In the genomic region with DNA sequence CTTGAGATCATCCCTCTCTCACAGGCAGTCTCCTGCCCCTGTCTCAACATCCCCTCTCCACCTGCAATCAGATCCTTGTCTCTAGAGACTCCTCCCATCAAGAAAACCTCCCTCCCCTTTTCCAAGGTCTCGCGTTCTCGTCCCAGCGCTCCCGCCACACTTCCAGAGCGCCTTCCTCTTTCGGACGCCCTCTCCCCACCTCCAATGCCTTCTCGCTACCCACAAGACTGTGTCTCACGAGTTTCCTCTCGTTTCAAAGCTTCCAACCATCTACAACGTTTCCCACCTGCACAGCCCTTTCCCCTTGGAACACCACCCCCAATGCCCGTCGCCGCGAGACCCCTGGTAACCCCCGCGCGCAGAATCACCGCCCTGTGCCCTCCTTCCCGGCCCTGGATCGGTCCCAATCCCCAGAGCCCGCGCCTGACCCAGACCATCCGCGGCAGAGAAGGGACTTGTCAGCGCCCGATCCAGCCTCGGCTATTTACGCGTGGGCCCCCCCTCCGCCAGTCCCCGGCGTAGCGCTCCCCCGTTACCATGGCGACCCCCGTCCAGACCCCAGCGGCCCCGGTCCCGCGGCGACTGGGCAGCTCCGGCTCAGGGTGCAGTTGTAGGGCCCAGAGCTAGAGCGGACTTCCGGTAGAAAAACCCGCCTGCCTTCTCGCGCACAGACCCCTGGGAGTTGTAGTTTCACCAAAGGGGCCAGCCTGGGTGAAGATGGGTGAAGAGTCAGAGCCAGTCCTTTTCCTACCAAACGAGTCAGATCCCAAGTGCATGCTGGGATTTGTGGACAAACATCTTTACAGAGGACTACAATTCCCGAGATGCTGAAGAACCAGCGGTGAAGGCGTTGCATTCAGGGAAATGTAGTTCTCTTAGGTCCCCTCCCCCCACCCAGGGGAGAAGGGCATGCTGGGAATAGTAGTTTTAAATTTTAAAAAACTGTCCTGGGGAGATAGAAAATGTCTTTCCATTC, we compare ENCODE assay signal across 8 cellular contexts.
A peak's percentile ranks its signal among the peaks of the same experiment; 100 is the strongest.
DNase-seq lines count a peak whose midpoint lies in the region; ATAC-seq and TF ChIP-seq lines count a peak whose summit lies in the region.

A gene (minus strand): TSS at position 619 of the 976 bp plus-strand sequence. CDS start 80 bp downstream, at position 539.

- no peak for TF ChIP-seq CTCF in MM.1S (IDR thresholded peaks at IDR 0.05; ENCODE audit: low read length)
- TF ChIP-seq CTCF in nephron progenitor cell (IDR thresholded peaks at IDR 0.05), result no peak

- H3K79me2 ChIP-seq in MM.1S (ENCODE audit: low read length), result peaks cover 26% of the 10 kb centered on the region

- H3K27ac ChIP-seq in MM.1S (ENCODE audit: low read length), result peak within 1 kb of the TSS; percentile 8; the same call in 1 of the 2 replicates

- H3K27me3 Mint-ChIP-seq in nephron progenitor cell (ENCODE audit: low read depth, poor library complexity), result no peaks in the 10 kb centered on the region
- H3K27me3 Mint-ChIP-seq in stimulated activated naive CD8-positive, alpha-beta T cell treated with anti-CD3 and anti-CD28 coated beads, Interleukin-15, amount 100 ng/mL, for 72 hours, result no peaks in the 10 kb centered on the region

- H3K27me3 ChIP-seq in HAP-1 (ENCODE audit: low read depth) (no peaks in the 10 kb centered on the region), MM.1S (replicated peaks; ENCODE audit: insufficient read depth, low read length) (no peaks in the 10 kb centered on the region)

- H4K20me1 ChIP-seq in MM.1S (ENCODE audit: insufficient read depth, low read length), result no peaks in the 10 kb centered on the region

- H3K4me1 ChIP-seq in ES-I3 (ENCODE audit: insufficient read depth, low read length) (no peaks in the 10 kb centered on the region), HAP-1 (peaks cover 5% of the 10 kb centered on the region), MM.1S (ENCODE audit: low read length) (peaks cover 8% of the 10 kb centered on the region)

- no peaks in the 10 kb centered on the region for H3K9me3 ChIP-seq in ES-I3 (ENCODE audit: control insufficient read depth, insufficient read depth, low read length)
- H3K9me3 ChIP-seq in HAP-1, result no peaks in the 10 kb centered on the region
- no peaks in the 10 kb centered on the region for H3K9me3 ChIP-seq in MM.1S (replicated peaks; ENCODE audit: insufficient read depth, low read length)

- peak within 1 kb of the TSS; percentile 93 for H3K9ac ChIP-seq in ES-I3 (ENCODE audit: low read depth, low read length)
- H3K9ac ChIP-seq in MM.1S (ENCODE audit: low read length), result peak within 1 kb of the TSS; percentile 72

- in situ Hi-C loops in HAP-1 (cut with MboI; ENCODE audit: low sequenced_read_pairs), result no loop called here

- no peaks in the 10 kb centered on the region for H3F3A ChIP-seq in MM.1S (ENCODE audit: insufficient read depth, low read length)

- ATAC-seq in stimulated activated naive CD8-positive, alpha-beta T cell treated with anti-CD3 and anti-CD28 coated beads, Interleukin-15, amount 100 ng/mL, for 72 hours, result peak; percentile 99

- peaks cover 31% of the 10 kb centered on the region for H3K4me1 Mint-ChIP-seq in nephron progenitor cell
- H3K4me1 Mint-ChIP-seq in stimulated activated naive CD8-positive, alpha-beta T cell treated with anti-CD3 and anti-CD28 coated beads, Interleukin-15, amount 100 ng/mL, for 72 hours, result peaks cover 33% of the 10 kb centered on the region

- DNase-seq in HAP-1 (ENCODE audit: low spot score in 2 of 2) (peak; percentile 98 to 99), MM.1S (peak; percentile 98), SIG-M5 (lab: John Stamatoyannopoulos, UW) (peak; percentile 89), activated gamma-delta T cell (lab: John Stamatoyannopoulos, UW) (peak; percentile 57), fibroblast of the conjunctiva (ENCODE audit: low read depth) (peak; percentile 98), nephron progenitor cell (peak; percentile 94)
- DNase-seq in stimulated activated naive CD8-positive, alpha-beta T cell treated with anti-CD3 and anti-CD28 coated beads, Interleukin-15, amount 100 ng/mL, for 72 hours, result peak; percentile 89 to 94

- peaks cover 12% of the 10 kb centered on the region for H3K36me3 Mint-ChIP-seq in nephron progenitor cell (ENCODE audit: low read depth)

- no peaks in the 10 kb centered on the region for H3K9me2 ChIP-seq in MM.1S (replicated peaks; ENCODE audit: insufficient read depth, low read length)

- H3K4me3 ChIP-seq in HAP-1 (peak within 1 kb of the TSS; percentile 78), MM.1S (ENCODE audit: low read length) (peak within 1 kb of the TSS; percentile 93)

- peak within 1 kb of the TSS; percentile 93 for H3K4me3 Mint-ChIP-seq in nephron progenitor cell
- H3K4me3 Mint-ChIP-seq in stimulated activated naive CD8-positive, alpha-beta T cell treated with anti-CD3 and anti-CD28 coated beads, Interleukin-15, amount 100 ng/mL, for 72 hours, result peak within 1 kb of the TSS; percentile 92 to 94

- H3K36me3 ChIP-seq in ES-I3 (ENCODE audit: insufficient read depth, low read length) (peaks cover 6% of the 10 kb centered on the region; the same call in 1 of the 2 replicates), HAP-1 (replicated peaks) (peaks cover 12% of the 10 kb centered on the region), MM.1S (replicated peaks; ENCODE audit: insufficient read depth, low read length) (no peaks in the 10 kb centered on the region)

- H3K27ac Mint-ChIP-seq in nephron progenitor cell, result peak within 1 kb of the TSS; percentile 95
- H3K27ac Mint-ChIP-seq in stimulated activated naive CD8-positive, alpha-beta T cell treated with anti-CD3 and anti-CD28 coated beads, Interleukin-15, amount 100 ng/mL, for 72 hours, result peak within 1 kb of the TSS; percentile 43 to 92

- H3K4me2 ChIP-seq in MM.1S (ENCODE audit: low read depth, low read length), result peak within 1 kb of the TSS; percentile 81

- H2AFZ ChIP-seq in MM.1S (ENCODE audit: low read length), result peak within 1 kb of the TSS; percentile 77

- H3K9me3 Mint-ChIP-seq in nephron progenitor cell, result peaks cover 3% of the 10 kb centered on the region
- H3K9me3 Mint-ChIP-seq in stimulated activated naive CD8-positive, alpha-beta T cell treated with anti-CD3 and anti-CD28 coated beads, Interleukin-15, amount 100 ng/mL, for 72 hours, result no peaks in the 10 kb centered on the region

Comparison
In these comparisons a context has a peak if more than half of its experiments do, and no peak if none do; other contexts are left out.
1. Peak in every context shown above with its lines: DNase-seq, ATAC-seq, H3K4me3 ChIP-seq and H3K27ac ChIP-seq.